Comparison of ENCODE assay signal across 20 cellular contexts in the genomic region with DNA sequence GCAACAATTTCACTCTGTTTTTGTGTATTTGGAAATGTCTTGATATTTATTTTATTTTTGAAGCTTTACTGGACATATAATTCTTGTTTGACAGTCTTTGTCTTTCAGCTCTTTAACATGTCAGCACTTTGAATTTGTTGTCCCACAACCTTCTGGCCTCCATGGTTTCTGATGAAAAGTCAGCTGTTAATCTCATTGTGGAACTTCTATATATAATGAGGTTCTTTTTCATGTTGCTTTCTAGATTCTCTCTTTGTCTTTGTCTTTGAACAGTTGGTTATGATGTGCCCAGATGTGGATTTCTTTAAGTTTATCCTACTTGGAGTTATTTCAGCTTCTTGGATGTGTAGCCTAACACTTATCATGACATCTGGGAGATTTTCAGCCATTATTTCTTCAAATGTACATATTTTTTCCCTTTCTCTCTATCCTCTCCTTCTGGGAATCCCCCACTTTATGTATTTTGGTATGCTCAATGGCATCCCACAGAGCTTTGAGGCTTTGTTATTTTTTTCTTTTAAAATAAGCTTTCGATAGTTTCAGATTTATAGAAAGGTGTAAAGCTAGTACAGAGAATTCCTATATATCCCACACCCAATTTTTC.
"Had no signal": no experiment of that assay in that cellular context is flagged by ENCODE, and none has a peak within 500 bp of the region (broad histone marks: within the 10 kb centered on the region; RNA-seq: fewer than 3 reads in every experiment).

No MANE protein-coding gene starts in this region.

- H3K27ac ChIP-seq: coronary artery, epithelial cell of prostate, heart left ventricle, neutrophil, ovary, prostate gland, spleen, thyroid gland, upper lobe of right lung had no signal

- H3K4me3 ChIP-seq: coronary artery, heart left ventricle, ovary, prostate gland, spleen, thyroid gland, upper lobe of right lung had no signal

- H3K4me1 ChIP-seq: heart left ventricle, prostate gland, spleen, thyroid gland, upper lobe of right lung had no signal

- H3K9me3 ChIP-seq: ovary, prostate gland, thyroid gland had no signal

- DNase-seq: activated naive CD8-positive, alpha-beta T cell treated with anti-CD3 and anti-CD28 coated beads, Interleukin-2, amount 10 ng/mL, durations not matched to agents 7 days and 5 days; activated T-cell treated with anti-CD3 and anti-CD28 coated beads, Interleukin-2, amount 50 U/mL, for 1 hour; amygdala; cerebellar nuclear complex; heart left ventricle; islet precursor cell; left cardiac atrium; mesenchymal stem cell; ovary; spleen; stimulated activated CD4-positive, alpha-beta T cell treated with anti-CD3 and anti-CD28 coated beads, Interleukin-4, amount 100 ng/mL, for 1 hour; stimulated activated naive CD8-positive, alpha-beta T cell treated with anti-CD3 and anti-CD28 coated beads, Interleukin-15, Interleukin-2, amounts not matched to agents 100 U/mL and 50 U/mL, for 24 hours; substantia nigra; T-helper 9 cell; thyroid gland; upper lobe of right lung had no signal

- H3K36me3 ChIP-seq: heart left ventricle, neutrophil, ovary, prostate gland, spleen, thyroid gland, upper lobe of right lung had no signal
